In the genomic region with DNA sequence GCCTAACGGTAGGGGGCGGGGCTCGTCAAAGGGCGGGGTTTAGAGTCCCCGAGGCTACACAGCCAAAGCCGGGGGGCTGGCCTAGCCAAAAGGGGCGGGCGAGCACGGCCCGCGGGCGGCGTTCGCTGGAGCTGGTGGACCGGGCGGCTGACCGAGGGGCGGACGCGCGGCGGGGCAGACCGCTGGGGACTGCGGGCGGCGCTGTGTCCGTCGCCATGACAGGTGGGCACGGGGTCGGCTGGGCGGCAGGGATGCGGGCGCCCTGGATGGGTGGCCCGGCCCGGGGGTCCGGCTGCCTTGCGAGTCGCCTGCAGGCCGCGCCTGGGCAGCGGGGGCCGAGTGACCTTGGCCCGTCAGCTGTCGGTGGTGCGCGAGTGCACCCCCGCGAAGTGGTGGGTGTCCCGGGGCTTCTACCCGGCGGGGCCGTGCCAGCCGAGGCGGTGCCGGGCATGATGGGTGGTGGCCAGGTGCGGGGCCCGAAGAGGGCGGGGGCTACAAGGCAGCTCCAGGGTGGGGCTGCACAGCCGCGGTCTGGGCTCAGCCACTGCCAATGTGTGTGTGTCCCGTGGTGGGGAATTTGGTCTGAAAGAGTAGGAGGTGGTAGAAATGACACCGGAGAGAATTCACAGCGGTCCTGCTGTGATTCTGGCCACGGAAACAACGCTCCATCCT, we compare ENCODE assay signal across 8 cellular contexts. TPM values are rescaled to one million over a fixed set of nuclear protein-coding genes. Genes with fewer than 3 reads are reported as not detected.
A peak's percentile ranks its signal among the peaks of the same experiment; 100 is the strongest.
DNase-seq lines count a peak whose midpoint lies in the region; ATAC-seq lines count a peak whose summit lies in the region.

A gene with protein sequence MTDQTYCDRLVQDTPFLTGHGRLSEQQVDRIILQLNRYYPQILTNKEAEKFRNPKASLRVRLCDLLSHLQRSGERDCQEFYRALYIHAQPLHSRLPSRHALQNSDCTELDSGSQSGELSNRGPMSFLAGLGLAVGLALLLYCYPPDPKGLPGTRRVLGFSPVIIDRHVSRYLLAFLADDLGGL (plus strand): TSS at position 87 of the 672 bp plus-strand sequence. CDS start 129 bp downstream, at position 216.

- no peaks in the 10 kb centered on the region for H3K9me3 ChIP-seq in HUES64 (ENCODE audit: insufficient read depth, low read depth, low read length)
- H3K9me3 ChIP-seq in endocrine pancreas (ENCODE audit: control insufficient read depth, low read length), result no peaks in the 10 kb centered on the region
- peaks cover 4% of the 10 kb centered on the region for H3K9me3 ChIP-seq in mesodermal cell (ENCODE audit: control insufficient read depth, low read length)

- DNase-seq in COR-L47 (lab: John Stamatoyannopoulos, UW) (peak; percentile 20), substantia nigra (lab: John Stamatoyannopoulos, UW) (peak in 19 of 49 donors; percentile 17 to 94 (median 61)), DMS114 treated with DMSO at 0.1 percent for 48 hours (lab: John Stamatoyannopoulos, UW; ENCODE audit: unreplicated experiment) (no peak)
- DNase-seq in activated CD4-positive, alpha-beta T cell treated with anti-CD3 and anti-CD28 coated beads for 4 hours, result peak; percentile 45

- H3K4me1 ChIP-seq in HUES64 (ENCODE audit: insufficient read depth, low read length) (0 out of 2 replicates have a peak, but pooled peaks cover 4% of the 10 kb centered on the region), endocrine pancreas (ENCODE audit: control insufficient read depth, insufficient read depth, low read length) (no peaks in the 10 kb centered on the region), mesodermal cell (ENCODE audit: control insufficient read depth, insufficient read depth, low read length, poor library complexity, severe bottlenecking) (peaks cover 16% of the 10 kb centered on the region)

- peak within 1 kb of the TSS; percentile 88 for H3K4me3 ChIP-seq in HUES64 (ENCODE audit: low read length)
- H3K4me3 ChIP-seq in endocrine pancreas (ENCODE audit: control insufficient read depth, insufficient read depth, low read length), result no peak within 1 kb of the TSS
- peak within 1 kb of the TSS; percentile 88 for H3K4me3 ChIP-seq in mesodermal cell (ENCODE audit: extremely low read depth, insufficient read depth, low read length, poor library complexity, severe bottlenecking)

- H3K27ac ChIP-seq in HUES64 (ENCODE audit: low read depth, low read length) (peak within 1 kb of the TSS; percentile 83), mesodermal cell (ENCODE audit: low read depth, low read length, severe bottlenecking) (peak within 1 kb of the TSS; percentile 87), substantia nigra (ENCODE audit: low read depth, low read length, poor library complexity, severe bottlenecking) (peak within 1 kb of the TSS; percentile 94)

- H3K36me3 ChIP-seq in HUES64 (ENCODE audit: insufficient read depth, low read length) (no peaks in the 10 kb centered on the region), endocrine pancreas (ENCODE audit: control insufficient read depth, insufficient read depth, low read length) (no peaks in the 10 kb centered on the region), mesodermal cell (ENCODE audit: control insufficient read depth, insufficient read depth, low read length) (no peaks in the 10 kb centered on the region)

- WGBS in HUES64, result 2% methylated on average over 65 of the region's 65 CpGs
- 0 to 1% methylated on average over 46 to 54 of the region's 65 CpGs for WGBS in mesodermal cell (ENCODE audit: insufficient coverage in 2 of 2), 2 experiments

- H3K9ac ChIP-seq in HUES64 (ENCODE audit: low read depth, low read length) (peak within 1 kb of the TSS; percentile 70), endocrine pancreas (ENCODE audit: control insufficient read depth, insufficient read depth, low read length) (peak within 1 kb of the TSS; percentile 48)

- H3K27me3 ChIP-seq in HUES64 (ENCODE audit: insufficient read depth, low read length), result peaks cover 9% of the 10 kb centered on the region; the same call in 1 of the 2 replicates
- no peaks in the 10 kb centered on the region for H3K27me3 ChIP-seq in endocrine pancreas (ENCODE audit: control insufficient read depth, insufficient read depth, low read length)

- peak; percentile 34 for ATAC-seq in GM21367 (IDR thresholded peaks at IDR 0.05; ENCODE audit: unreplicated experiment)

RNA-seq across cellular contexts. Expression of the gene that starts here (rescaled TPM):
- polyA plus RNA-seq in HUES64 (2013, experiment 1 of 2), result 16.0 TPM
- polyA plus RNA-seq in HUES64 (2013, experiment 2 of 2), result 21.5 TPM
- 40.9 TPM for polyA plus RNA-seq in mesodermal cell (2013, experiment 1 of 2)
- polyA plus RNA-seq in mesodermal cell (2013, experiment 2 of 2), result 34.1 TPM
